8 cellular contexts compared by ENCODE assay signal in genomic region chr1:31760422-31760900, GRCh38. TPM values are rescaled to one million over a fixed set of nuclear protein-coding genes. Genes with fewer than 3 reads are reported as not detected.
A peak's percentile ranks its signal among the peaks of the same experiment; 100 is the strongest.
DNase-seq lines count a peak whose midpoint lies in the region; TF ChIP-seq lines count a peak whose summit lies in the region.

No MANE protein-coding gene starts in this region.

- H3K27me3 ChIP-seq in A673 (replicated peaks; ENCODE audit: insufficient read depth, low read depth, low read length, poor library complexity) (no peaks in the 10 kb centered on the region), HAP-1 (ENCODE audit: low read depth) (no peaks in the 10 kb centered on the region), adrenal gland (peaks cover 2% of the 10 kb centered on the region), thyroid gland (no peaks in the 10 kb centered on the region)

- POLR2A ChIA-PET in A673 (lab: Charles Lee; ENCODE audit: low non-redundant PET), result interaction anchor here (0.6 kb wide), 1 partner anchor 76 kb away, joined by 3 read pairs; no protein-coding TSS in a partner anchor

- DNase-seq in A673 (ENCODE audit: low spot score) (no peak), HAP-1 (ENCODE audit: low spot score in 2 of 2) (peak in 1 of 2 experiments; percentile 44), adrenal gland (peak in 1 of 7 donors; percentile 23), kidney tubule cell (ENCODE audit: low spot score) (peak; percentile 35), thyroid gland (peak; percentile 24 to 39), NCI-H128 (lab: John Stamatoyannopoulos, UW; ENCODE audit: unreplicated experiment) (no peak)
- no peak for DNase-seq in effector CD8-positive, alpha-beta T cell (lab: John Stamatoyannopoulos, UW)
- no peak for DNase-seq in stimulated activated CD4-positive, alpha-beta T cell treated with anti-CD3 and anti-CD28 coated beads, Interleukin-4, amount 100 ng/mL, for 4 hours

- H3K4me3 ChIP-seq in A673 (ENCODE audit: low read depth, low read length, poor library complexity, severe bottlenecking) (peak overlapping the region; percentile 56), HAP-1 (peak overlapping the region; percentile 38), adrenal gland (peak overlapping the region in 3 of 4 donors; percentile 34 to 83 (median 72)), thyroid gland (replicated peaks in 1 of 3) (peak overlapping the region in 2 of 3 donors; percentile 34 to 79)

- 0 to 5% (median 2%) methylated on average over 5 to 36 of the region's 36 CpGs for WGBS in adrenal gland, 4 donors
- 0 to 6% methylated on average over 4 to 11 of the region's 36 CpGs for WGBS in thyroid gland, 2 donors

- no peak for TF ChIP-seq POLR2A in adrenal gland (IDR thresholded peaks at IDR 0.05)
- TF ChIP-seq POLR2A in thyroid gland (IDR thresholded peaks at IDR 0.05), result peak in 1 of 2 donors; percentile 11

- in situ Hi-C loops in HAP-1 (cut with MboI; ENCODE audit: low sequenced_read_pairs), result no loop called here

- TF ChIP-seq CTCF in A673 (conservative IDR thresholded peaks at IDR 0.05; ENCODE audit: low read depth, low read length) (no peak), adrenal gland (IDR thresholded peaks at IDR 0.05) (no peak), thyroid gland (IDR thresholded peaks at IDR 0.05) (no peak)

- intact Hi-C loops in A673 (cut with micrococcal nuclease; ENCODE audit: unreplicated experiment), result no loop called here
- intact Hi-C loops in adrenal gland (cut with DNase I), result no loop called here
- intact Hi-C loops in thyroid gland (cut with DNase I), result loop anchor here (10.0 kb wide), 1 partner anchor 204 kb away; no protein-coding TSS in a partner anchor

- no peaks in the 10 kb centered on the region for H3K36me3 ChIP-seq in A673 (ENCODE audit: insufficient read depth, low read length, poor library complexity, severe bottlenecking)
- peaks cover 3% of the 10 kb centered on the region for H3K36me3 ChIP-seq in HAP-1 (replicated peaks)
- no peaks in the 10 kb centered on the region for H3K36me3 ChIP-seq in adrenal gland (replicated peaks in 1 of 2)
- no peaks in the 10 kb centered on the region for H3K36me3 ChIP-seq in thyroid gland

- no peaks in the 10 kb centered on the region for H3K9me3 ChIP-seq in A673 (ENCODE audit: low read depth, low read length, poor library complexity, severe bottlenecking)
- H3K9me3 ChIP-seq in HAP-1, result no peaks in the 10 kb centered on the region
- H3K9me3 ChIP-seq in adrenal gland (replicated peaks in 1 of 3), result no peaks in the 10 kb centered on the region
- no peaks in the 10 kb centered on the region for H3K9me3 ChIP-seq in thyroid gland

- BruUV-seq in A673 (replicated peaks; lab: Mats Ljungman, UMichigan), result no TSS peak

- CTCF ChIA-PET in A673 (lab: Charles Lee), result interaction anchor here (1.1 to 1.2 kb wide), 2 partner anchors 44 to 204 kb away, joined by 3 to 4 read pairs; no protein-coding TSS in a partner anchor

- H3K4me1 ChIP-seq in A673 (ENCODE audit: insufficient read depth, low read length, poor library complexity, severe bottlenecking), result peaks cover 31% of the 10 kb centered on the region
- H3K4me1 ChIP-seq in HAP-1, result peaks cover 20% of the 10 kb centered on the region
- H3K4me1 ChIP-seq in adrenal gland (replicated peaks in 1 of 2), result peaks cover 17 to 25% of the 10 kb centered on the region in 2 donors
- H3K4me1 ChIP-seq in thyroid gland, result peaks cover 23 to 58% of the 10 kb centered on the region in 2 donors

- no peak overlapping the region for H3K27ac ChIP-seq in A673 (ENCODE audit: low read depth, low read length, poor library complexity, severe bottlenecking)
- peak overlapping the region in 2 of 5 donors; percentile 41 to 54 for H3K27ac ChIP-seq in adrenal gland
- peak overlapping the region in 2 of 3 donors; percentile 36 to 39 for H3K27ac ChIP-seq in thyroid gland

RNA-seq across cellular contexts. Expression of gene ADGRB2, which starts 3.7 kb away (rescaled TPM):
- 5.9 and 8.6 TPM in 2 replicates for total RNA-seq in A673 (2021)
- total RNA-seq in adrenal gland, result 10 to 100 TPM in 1 of 8 donors, 1 to 10 TPM in 7; 2.2 to 15.1 (median 5.1) TPM
- 10 to 100 TPM in 1 of 3 donors, 1 to 10 TPM in 2; 1.8 to 57.3 (median 9.2) TPM for polyA plus RNA-seq in adrenal gland
- 10 to 100 TPM in 2 of 4 donors, 1 to 10 TPM in 2; 2.4 to 14.3 (median 9.8) TPM for total RNA-seq in thyroid gland

RNA-seq across cellular contexts. Expression of gene SPOCD1, which starts 55.4 kb away (rescaled TPM):
- total RNA-seq in A673 (2021) (0.58 and 0.85 TPM in 2 replicates), adrenal gland (1 to 10 TPM in 1 of 8 donors, under 1 TPM in 7; 0.09 to 1.9 (median 0.61) TPM), thyroid gland (1 to 10 TPM in 1 of 4 donors, under 1 TPM in 2, not detected in 1; 0.22 to 1.6 (median 0.96) TPM)
- polyA plus RNA-seq in adrenal gland, result 1 to 10 TPM in 2 of 3 donors, under 1 TPM in 1; 0.46 to 2.4 (median 1.3) TPM

RNA-seq across cellular contexts. Expression of gene COL16A1, which starts 56.6 kb away (rescaled TPM):
- 26.6 and 35.7 TPM in 2 replicates for total RNA-seq in A673 (2021)
- total RNA-seq in adrenal gland, result 10 to 100 TPM; 18.5 to 41.2 (median 26.9) TPM
- 100 to 1,000 TPM in 1 of 3 donors, 10 to 100 TPM in 1, 1 to 10 TPM in 1; 6.1 to 129 (median 49.8) TPM for polyA plus RNA-seq in adrenal gland
- total RNA-seq in thyroid gland, result 100 to 1,000 TPM in 2 of 4 donors, 10 to 100 TPM in 2; 61.3 to 121 (median 97.1) TPM

Comparison
In these comparisons a context has a peak if more than half of its experiments do, and no peak if none do; other contexts are left out.
1. DNase-seq: peak in kidney tubule cell (single experiment) and thyroid gland (2 of 2); none in A673 (single experiment), effector CD8-positive, alpha-beta T cell (single experiment), stimulated activated CD4-positive, alpha-beta T cell treated with anti-CD3 and anti-CD28 coated beads, Interleukin-4, amount 100 ng/mL, for 4 hours (0 of 2) and NCI-H128 (single experiment).
2. Peak in every context shown above with its lines, with median percentiles within 50 percentile points of each other: H3K4me3 ChIP-seq.